ENCODE assay signal across 8 cellular contexts in genomic region chr20:13788167-13788834, GRCh38. TPM values are rescaled to one million over a fixed set of nuclear protein-coding genes. Genes with fewer than 3 reads are reported as not detected.
DNase-seq lines count a peak whose midpoint lies in the region; ATAC-seq and TF ChIP-seq lines count a peak whose summit lies in the region.

No MANE protein-coding gene starts in this region.

- POLR2A ChIA-PET in AG04450 (lab: Yijun Ruan, JAX) = no interaction called here

- peak; percentile 70 for TF ChIP-seq CTCF in AG04450 (IDR thresholded peaks at IDR 0.05; ENCODE audit: low read depth, low read length)
- peak; percentile 77 for TF ChIP-seq CTCF in fibroblast of pulmonary artery (IDR thresholded peaks at IDR 0.05; ENCODE audit: low read length, missing control alignments)

- H3K27ac ChIP-seq in AG04450 (ENCODE audit: low read depth, low read length) = no peak overlapping the region

- CTCF ChIA-PET in AG04450 (lab: Charles Lee) = interaction anchor here (0.5 to 2.5 kb wide), 37 partner anchors 8 to 863 kb away, joined by 3 to 39 read pairs (median 4); partner anchors contain the start of gene ISM1

- no peak overlapping the region for H3K4me3 ChIP-seq in AG04450 (ENCODE audit: low read depth, low read length)
- no peak overlapping the region for H3K4me3 ChIP-seq in fibroblast of pulmonary artery (replicated peaks; ENCODE audit: low read depth, low read length)

- intact Hi-C loops in sciatic nerve (cut with DNase I) = no loop called here

- no peaks in the 10 kb centered on the region for H3K27me3 ChIP-seq in AG04450 (ENCODE audit: control insufficient read depth, insufficient read depth, low read length)

- H3K9me3 ChIP-seq in AG04450 (ENCODE audit: control insufficient read depth, insufficient read depth, low read length) = no peaks in the 10 kb centered on the region

- ATAC-seq in HG02885 (IDR thresholded peaks at IDR 0.05; ENCODE audit: poor library complexity, unreplicated experiment) (peak; percentile 47), sciatic nerve (no peak), HG02759 (IDR thresholded peaks at IDR 0.05; ENCODE audit: unreplicated experiment) (no peak)

- DNase-seq in AG04450 (ENCODE audit: low read depth, low spot score) = no peak
- peak; percentile 67 for DNase-seq in GM03348 (ENCODE audit: low spot score)
- DNase-seq in NCI-H2227 (lab: John Stamatoyannopoulos, UW; ENCODE audit: unreplicated experiment) = peak; percentile 60
- peak; percentile 23 to 30 for DNase-seq in activated CD4-positive, alpha-beta T cell treated with anti-CD3 and anti-CD28 coated beads, Interleukin-2, amount 50 U/mL, for 4 hours
- DNase-seq in fibroblast of pulmonary artery (ENCODE audit: low read depth) = peak; percentile 79
- DNase-seq in sciatic nerve (ENCODE audit: low spot score) = peak; percentile 58

RNA-seq across cellular contexts. Expression of gene NDUFAF5, which starts 3.5 kb away (rescaled TPM):
- 18.4 and 24.1 TPM in 2 replicates for polyA plus RNA-seq in AG04450 (2011; rRNA removed)
- 7.4 and 11.6 TPM in 2 replicates for polyA minus RNA-seq in AG04450 (2011; rRNA and poly(A)+ RNA removed)
- 28.2 TPM for total RNA-seq in sciatic nerve

RNA-seq across cellular contexts. Expression of gene ESF1, which starts 3.6 kb away (rescaled TPM):
- polyA plus RNA-seq in AG04450 (2011; rRNA removed) = 3.8 and 6.2 TPM in 2 replicates
- polyA minus RNA-seq in AG04450 (2011; rRNA and poly(A)+ RNA removed) = 1.8 and 3.6 TPM in 2 replicates
- 21.5 TPM for total RNA-seq in sciatic nerve
